Comparison of ENCODE assay signal across 9 cellular contexts in genomic region chr1:16704076-16704475, GRCh38. TPM values are rescaled to one million over a fixed set of nuclear protein-coding genes. Genes with fewer than 3 reads are reported as not detected.
"Had no signal": no experiment of that assay in that cellular context is flagged by ENCODE, and none has a peak within 500 bp of the region (broad histone marks: within the 10 kb centered on the region; RNA-seq: fewer than 3 reads in every experiment).

No MANE protein-coding gene starts in this region.

RNA-seq across cellular contexts. Expression of gene RNU1-4, which starts 36.2 kb away (rescaled TPM):
- total RNA-seq: osteoblast had no signal
- polyA plus RNA-seq: naive thymus-derived CD4-positive, alpha-beta T cell; neural cell; ovary; psoas muscle; right cardiac atrium; sigmoid colon; small intestine; thymus had no signal

RNA-seq across cellular contexts. Expression of gene RNU1-3, which starts 37.3 kb away (rescaled TPM):
- total RNA-seq: osteoblast had no signal
- polyA plus RNA-seq: naive thymus-derived CD4-positive, alpha-beta T cell; neural cell; ovary; psoas muscle; right cardiac atrium; sigmoid colon; small intestine; thymus had no signal
